ENCODE assay signal across 9 cellular contexts in genomic region chr20:53597085-53597482, GRCh38. TPM values are rescaled to one million over a fixed set of nuclear protein-coding genes. Genes with fewer than 3 reads are reported as not detected.
DNase-seq lines count a peak whose midpoint lies in the region; ATAC-seq, FAIRE-seq and TF ChIP-seq lines count a peak whose summit lies in the region.
"Had no signal": no experiment of that assay in that cellular context is flagged by ENCODE, and none has a peak within 500 bp of the region (broad histone marks: within the 10 kb centered on the region; RNA-seq: fewer than 3 reads in every experiment).

No MANE protein-coding gene starts in this region.

- H2BK120ac ChIP-seq in trophoblast cell (ENCODE audit: insufficient read depth, low read length, poor library complexity) = no peak overlapping the region

- H2BK12ac ChIP-seq in trophoblast cell (ENCODE audit: low read length) = no peak overlapping the region

- no peak overlapping the region for H4K91ac ChIP-seq in trophoblast cell (ENCODE audit: low read depth, low read length)

- peaks cover 19% of the 10 kb centered on the region for H3K79me1 ChIP-seq in trophoblast cell (ENCODE audit: low read length)

- no peak for TF ChIP-seq CTCF in epithelial cell of esophagus (IDR thresholded peaks at IDR 0.05; ENCODE audit: insufficient read depth, low read depth, low read length, missing control alignments)
- TF ChIP-seq CTCF in ovary (IDR thresholded peaks at IDR 0.05) = no peak

- no peak overlapping the region for H2BK5ac ChIP-seq in trophoblast cell (ENCODE audit: low read depth, low read length, poor library complexity)

- H3K27me3 ChIP-seq in trophoblast cell (ENCODE audit: insufficient read depth, low read length) (no peaks in the 10 kb centered on the region), ovary (no peaks in the 10 kb centered on the region)

- no peak overlapping the region for H4K8ac ChIP-seq in trophoblast cell (ENCODE audit: low read depth, low read length)

- no peak overlapping the region for H3K9ac ChIP-seq in trophoblast cell (ENCODE audit: low read length)

- peaks cover 9 to 13% of the 10 kb centered on the region in 2 experiments for H3K4me1 ChIP-seq in trophoblast cell (ENCODE audit: control insufficient read depth in 1 of 2, insufficient read depth in 2 of 2, low read length in 2 of 2)
- peaks cover 4% of the 10 kb centered on the region for H3K4me1 ChIP-seq in ovary (ENCODE audit: insufficient read depth)

- no peak for TF ChIP-seq EP300 in ovary (IDR thresholded peaks at IDR 0.05)

- no CpG with 5 or more reads among the region's 3 CpGs for WGBS in trophoblast cell (ENCODE audit: extremely low coverage, insufficient coverage, insufficient read length)
- WGBS in ovary, 3 donors = 6 to 13% (median 11%) methylated on average over 3 of the region's 3 CpGs

- H4K12ac ChIP-seq in trophoblast cell (ENCODE audit: low read depth, low read length) = no peak overlapping the region

- TF ChIP-seq POLR2A in ovary (IDR thresholded peaks at IDR 0.05) = no peak

- no peak overlapping the region for H3K4ac ChIP-seq in trophoblast cell (ENCODE audit: low read depth, low read length)

- no peak overlapping the region for H3K18ac ChIP-seq in trophoblast cell (ENCODE audit: low read length)

- H3K36me3 ChIP-seq in trophoblast cell (ENCODE audit: control insufficient read depth in 1 of 2, insufficient read depth in 2 of 2, low read length in 2 of 2) = no peaks in the 10 kb centered on the region
- no peaks in the 10 kb centered on the region for H3K36me3 ChIP-seq in ovary

- H3K4me2 ChIP-seq in trophoblast cell (ENCODE audit: low read length) = no peak overlapping the region

- intact Hi-C loops in ovary (cut with DNase I) = no loop called here

- DNase-seq in SK-N-DZ (ENCODE audit: low spot score) (peak; percentile 54), epithelial cell of esophagus (ENCODE audit: low read depth) (peak; percentile 53), trophoblast cell (peak; percentile 86 to 97), ovary (no peak), glomerular visceral epithelial cell (ENCODE audit: extremely low spot score) (no peak)
- DNase-seq: NCI-H146 had no signal

- peaks cover 10% of the 10 kb centered on the region for H3K79me2 ChIP-seq in trophoblast cell (ENCODE audit: control insufficient read depth, insufficient read depth, low read length, poor library complexity)

- no peak overlapping the region for H3K14ac ChIP-seq in trophoblast cell (ENCODE audit: low read length)

- ATAC-seq in GM21447 (IDR thresholded peaks at IDR 0.05; ENCODE audit: unreplicated experiment) = no peak
- no peak for ATAC-seq in esophagus mucosa

- H2AFZ ChIP-seq in trophoblast cell (ENCODE audit: insufficient read depth, low read length, poor library complexity) = no peak overlapping the region

- H3K27ac ChIP-seq in trophoblast cell (ENCODE audit: low read depth, low read length) = no peak overlapping the region
- H3K27ac ChIP-seq in ovary = peak overlapping the region in 1 of 2 donors; percentile 65

- no peak overlapping the region for H3K23ac ChIP-seq in trophoblast cell (ENCODE audit: low read length)

- H3K4me3 ChIP-seq in epithelial cell of esophagus (ENCODE audit: low read length) (peak overlapping the region; percentile 39), trophoblast cell (ENCODE audit: low read depth, low read length) (no peak overlapping the region), ovary (no peak overlapping the region)

- FAIRE-seq in G401.6 (lab: Jason Lieb, UNC) = peak; percentile 15

- no peak overlapping the region for H2AK5ac ChIP-seq in trophoblast cell (ENCODE audit: low read length)

- H3K9me3 ChIP-seq in trophoblast cell (ENCODE audit: insufficient read depth, low read depth, low read length) (no peaks in the 10 kb centered on the region), ovary (no peaks in the 10 kb centered on the region)

RNA-seq across cellular contexts. Expression of gene ZNF217, which starts 3.4 kb away (rescaled TPM):
- polyA plus RNA-seq in SK-N-DZ (2014; cell fraction: cytosol; rRNA removed) = 9.8 and 10.8 TPM in 2 replicates
- 9.4 and 19.0 TPM in 2 replicates for polyA plus RNA-seq in SK-N-DZ (2014; cell fraction: nucleus; rRNA removed)
- 45.3 and 46.1 TPM in 2 replicates for polyA plus RNA-seq in trophoblast cell (2013)
- total RNA-seq in ovary (10 to 100 TPM; 13.5 to 69.7 (median 21.2) TPM), esophagus mucosa (30.4 TPM)
- polyA plus RNA-seq in ovary = 10 to 100 TPM; 13.1 to 20.8 TPM

Comparison
In these comparisons a context has a peak if more than half of its experiments do, and no peak if none do; other contexts are left out.
1. DNase-seq: peak in SK-N-DZ (single experiment), epithelial cell of esophagus (single experiment) and trophoblast cell (2 of 2); none in ovary (0 of 5) and glomerular visceral epithelial cell (single experiment).